Comparison of ENCODE assay signal across 16 cellular contexts in the genomic region with DNA sequence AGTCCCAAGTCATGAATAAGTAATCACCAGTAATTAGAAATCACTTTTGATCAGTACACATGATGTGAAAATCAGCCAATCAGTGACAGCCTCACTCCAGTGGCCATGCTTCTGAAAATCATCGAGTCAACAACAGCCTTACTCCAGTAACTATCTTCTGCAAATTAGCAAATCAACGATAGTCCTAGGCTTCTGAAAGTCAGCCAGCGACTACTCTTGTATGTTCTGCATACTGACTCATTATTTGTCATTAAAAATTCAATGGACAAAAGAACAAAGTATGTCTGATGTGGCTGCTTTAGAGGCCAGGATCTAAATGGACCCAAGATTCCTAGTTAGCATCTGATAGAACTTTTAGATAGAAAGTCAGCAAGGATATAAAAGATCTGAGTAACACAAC.
"Had no signal": no experiment of that assay in that cellular context is flagged by ENCODE, and none has a peak within 500 bp of the region (broad histone marks: within the 10 kb centered on the region; RNA-seq: fewer than 3 reads in every experiment).

No MANE protein-coding gene starts in this region.

- H3K27me3 ChIP-seq: left lung, neutrophil, upper lobe of right lung had no signal

- H3K27ac ChIP-seq: epithelial cell of prostate, left lung, neutrophil, thoracic aorta, upper lobe of right lung had no signal

- H3K4me3 ChIP-seq: left lung, thoracic aorta, upper lobe of right lung had no signal

- DNase-seq: activated CD4-positive, alpha-beta T cell treated with anti-CD3 and anti-CD28 coated beads for 48 hours; activated CD8-positive, alpha-beta memory T cell treated with anti-CD3 and anti-CD28 coated beads, Interleukin-2, amount 50 U/mL, for 48 hours; activated gamma-delta T cell; activated T-cell treated with anti-CD3 and anti-CD28 coated beads, Interleukin-2, amount 50 U/mL, for 72 hours; effector memory CD8-positive, alpha-beta T cell; left lung; naive thymus-derived CD8-positive, alpha-beta T cell; retina; T-helper 2 cell; upper lobe of right lung had no signal

- H3K36me3 ChIP-seq: left lung, neutrophil, thoracic aorta, upper lobe of right lung had no signal

- H3K4me1 ChIP-seq: left lung, upper lobe of right lung had no signal

- ATAC-seq: activated naive CD4-positive, alpha-beta T cell treated with anti-CD3 and anti-CD28 coated beads, Interleukin-2, amount 50 U/mL, for 72 hours; activated T-cell treated with anti-CD3 and anti-CD28 coated beads, Interleukin-2, amount 50 U/mL, for 72 hours; effector memory CD8-positive, alpha-beta T cell; left lung; naive thymus-derived CD8-positive, alpha-beta T cell; stimulated activated effector memory CD8-positive, alpha-beta T cell treated with anti-CD3 and anti-CD28 coated beads, Interleukin-12 subunit alpha, Interleukin-12 subunit beta, amount 100 ng/mL, for 72 hours; upper lobe of right lung; WTC11 had no signal

- H3K9me3 ChIP-seq: neutrophil, upper lobe of right lung had no signal
